In the genomic region with DNA sequence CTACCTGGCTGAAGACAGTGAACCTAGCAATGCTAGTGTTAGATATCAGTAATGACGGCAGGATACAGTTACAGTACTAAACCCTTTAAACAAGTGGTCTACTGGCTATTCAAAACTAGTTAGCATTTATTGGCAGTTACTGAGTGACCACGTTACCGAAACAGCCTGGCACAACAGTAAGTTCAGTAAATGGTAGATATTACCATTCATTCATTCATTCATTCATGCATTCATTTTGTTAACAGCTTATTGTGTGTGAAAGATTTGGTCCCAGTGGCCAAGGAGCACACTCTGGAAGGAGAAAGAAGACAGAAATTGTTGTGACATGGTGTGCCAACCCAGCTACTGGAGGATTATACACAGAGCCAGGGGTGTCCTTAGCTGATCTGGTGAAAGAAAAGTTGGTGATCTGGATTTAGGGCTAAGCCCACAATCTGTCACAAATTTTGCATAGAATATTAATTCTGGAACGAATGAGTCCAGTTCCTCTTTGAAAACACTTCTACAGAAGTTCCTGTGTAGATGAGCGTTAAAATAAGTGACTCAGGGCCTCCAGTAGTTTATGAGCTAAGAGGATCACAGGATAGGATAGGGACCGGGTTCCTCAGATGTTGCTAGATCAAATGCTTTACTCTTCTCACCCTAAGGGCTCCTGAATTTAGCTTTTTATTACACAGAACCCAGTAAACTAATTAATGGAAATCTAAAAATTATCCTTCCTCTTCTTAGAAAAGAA, we compare ENCODE assay signal across 8 cellular contexts.
DNase-seq lines count a peak whose midpoint lies in the region; ATAC-seq and TF ChIP-seq lines count a peak whose summit lies in the region.

No MANE protein-coding gene starts in this region.

- no peaks in the 10 kb centered on the region for H3K9me3 Mint-ChIP-seq in mesothelial cell of epicardium

- peaks cover 39% of the 10 kb centered on the region for H3K4me1 Mint-ChIP-seq in mesothelial cell of epicardium

- 63% methylated on average over 6 of the region's 6 CpGs for WGBS in HUES64

- ATAC-seq in left colon = no peak
- no peak for ATAC-seq in HG03565 (IDR thresholded peaks at IDR 0.05; ENCODE audit: unreplicated experiment)

- peaks cover 5% of the 10 kb centered on the region; the same call in 1 of the 2 replicates for H3K4me1 ChIP-seq in HUES64 (ENCODE audit: insufficient read depth, low read length)

- DNase-seq in ACHN (peak; percentile 16), amniotic epithelial cell (ENCODE audit: low read depth) (peak; percentile 29), mesothelial cell of epicardium (ENCODE audit: low spot score in 2 of 2, unreplicated experiment in 2 of 2) (no peak), left colon (no peak), NCI-H2029 (lab: John Stamatoyannopoulos, UW) (no peak), H7 (no peak)

- H3K27ac Mint-ChIP-seq in mesothelial cell of epicardium = peak overlapping the region; percentile 94

- no peaks in the 10 kb centered on the region for H3K27me3 Mint-ChIP-seq in mesothelial cell of epicardium (ENCODE audit: low read depth)

- no peak for TF ChIP-seq CTCF in mesothelial cell of epicardium (IDR thresholded peaks at IDR 0.05; ENCODE audit: unreplicated experiment)

- no peaks in the 10 kb centered on the region for H3K9me3 ChIP-seq in HUES64 (ENCODE audit: insufficient read depth, low read depth, low read length)

- in situ Hi-C loops in ACHN (cut with HindIII; ENCODE audit: low pct_ligation_motif_present, low pct_unique_long_range_greater_than_20kb, low sequenced_read_pairs) = no loop called here

- H3K27me3 ChIP-seq in HUES64 (ENCODE audit: insufficient read depth, low read length) (peaks cover 25% of the 10 kb centered on the region), H7 (ENCODE audit: control insufficient read depth, insufficient read depth, low read length) (peaks cover 10% of the 10 kb centered on the region)

- no peak overlapping the region for H3K27ac ChIP-seq in HUES64 (ENCODE audit: low read depth, low read length)

- 0 out of 2 replicates have a peak, but pooled peaks cover under 1% of the 10 kb centered on the region for H3K36me3 ChIP-seq in HUES64 (ENCODE audit: insufficient read depth, low read length)
- no peaks in the 10 kb centered on the region for H3K36me3 ChIP-seq in H7 (replicated peaks; ENCODE audit: control insufficient read depth, insufficient read depth, low read length)

- peak overlapping the region; percentile 94; the same call in 1 of the 2 replicates for H3K9ac ChIP-seq in HUES64 (ENCODE audit: low read depth, low read length)

- peaks cover 3% of the 10 kb centered on the region for H3K36me3 Mint-ChIP-seq in mesothelial cell of epicardium

- peak overlapping the region; percentile 90 for H3K4me3 Mint-ChIP-seq in mesothelial cell of epicardium

- intact Hi-C loops in left colon (cut with DNase I, micrococcal nuclease) = no loop called here

- H3K4me3 ChIP-seq in HUES64 (ENCODE audit: low read length) (peak overlapping the region; percentile 97), H7 (ENCODE audit: insufficient read depth, low read depth, low read length) (no peak overlapping the region)

Comparison
In these comparisons a context has a peak if more than half of its experiments do, and no peak if none do; other contexts are left out.
1. DNase-seq: peak in ACHN (single experiment) and amniotic epithelial cell (single experiment); none in mesothelial cell of epicardium (0 of 2), left colon (0 of 2), NCI-H2029 (single experiment) and H7 (single experiment).